In genomic region chr14:68966872-68967301, GRCh38 we compare ENCODE assay signal across 1 cellular context.
A peak's percentile ranks its signal among the peaks of the same experiment; 100 is the strongest.
TF ChIP-seq lines count a peak whose summit lies in the region.

No MANE protein-coding gene starts in this region.

TF ChIP-seq in K562, 482 proteins besides CTCF, POLR2A, EP300 and RAD21:
- TF ChIP-seq KLF10 (CRISPR knock-in tag; IDR thresholded peaks at IDR 0.05) = no peak
- TF ChIP-seq, protein P1, sequence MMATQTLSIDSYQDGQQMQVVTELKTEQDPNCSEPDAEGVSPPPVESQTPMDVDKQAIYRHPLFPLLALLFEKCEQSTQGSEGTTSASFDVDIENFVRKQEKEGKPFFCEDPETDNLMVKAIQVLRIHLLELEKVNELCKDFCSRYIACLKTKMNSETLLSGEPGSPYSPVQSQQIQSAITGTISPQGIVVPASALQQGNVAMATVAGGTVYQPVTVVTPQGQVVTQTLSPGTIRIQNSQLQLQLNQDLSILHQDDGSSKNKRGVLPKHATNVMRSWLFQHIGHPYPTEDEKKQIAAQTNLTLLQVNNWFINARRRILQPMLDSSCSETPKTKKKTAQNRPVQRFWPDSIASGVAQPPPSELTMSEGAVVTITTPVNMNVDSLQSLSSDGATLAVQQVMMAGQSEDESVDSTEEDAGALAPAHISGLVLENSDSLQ (IDR thresholded peaks at IDR 0.05) = peak; percentile 39
- TF ChIP-seq GATA2 (CRISPR knock-in tag; IDR thresholded peaks at IDR 0.05) = peak; percentile 51
- no peak for TF ChIP-seq HNRNPK (IDR thresholded peaks at IDR 0.05; ENCODE audit: low read depth, low read length, poor library complexity, severe bottlenecking)
- no peak for TF ChIP-seq ARHGAP35 (IDR thresholded peaks at IDR 0.05; ENCODE audit: partially characterized antibody)
- TF ChIP-seq ZNF175 (CRISPR knock-in tag; IDR thresholded peaks at IDR 0.05; ENCODE audit: low read depth) = no peak
- TF ChIP-seq NFIC (IDR thresholded peaks at IDR 0.05) = peak; percentile 93
